ENCODE assay signal across 19 cellular contexts in genomic region chr2:37857485-37858196, GRCh38.
DNase-seq lines count a peak whose midpoint lies in the region; ATAC-seq and TF ChIP-seq lines count a peak whose summit lies in the region.
"Had no signal": no experiment of that assay in that cellular context is flagged by ENCODE, and none has a peak within 500 bp of the region (broad histone marks: within the 10 kb centered on the region; RNA-seq: fewer than 3 reads in every experiment).

No MANE protein-coding gene starts in this region.

- peak; percentile 32 for TF ChIP-seq EP300 in transverse colon (IDR thresholded peaks at IDR 0.05; ENCODE audit: low read depth)

- H3K4me3 ChIP-seq in cardiac muscle cell, result no peak overlapping the region
- H3K4me3 ChIP-seq in adipocyte (ENCODE audit: low read length), result no peak overlapping the region
- no peak overlapping the region for H3K4me3 ChIP-seq in mesendoderm (ENCODE audit: low read length)
- no peak overlapping the region for H3K4me3 ChIP-seq in transverse colon
- H3K4me3 ChIP-seq: adrenal gland, GM12878, K562, upper lobe of right lung had no signal

- H3K4me1 ChIP-seq in cardiac muscle cell (ENCODE audit: low read depth) (peaks cover 16% of the 10 kb centered on the region), adipocyte (ENCODE audit: control insufficient read depth, insufficient read depth, low read length) (peaks cover 24% of the 10 kb centered on the region), mesendoderm (ENCODE audit: control insufficient read depth, low read depth, low read length) (no peaks in the 10 kb centered on the region), transverse colon (peaks cover 3 to 23% (median 13%) of the 10 kb centered on the region in 4 donors)
- H3K4me1 ChIP-seq: parathyroid adenoma had no signal

- peak overlapping the region; percentile 63 for H3K27ac ChIP-seq in cardiac muscle cell
- H3K27ac ChIP-seq in mesendoderm (ENCODE audit: low read depth, low read length), result no peak overlapping the region
- peak overlapping the region; percentile 72 to 80 (median 73) for H3K27ac ChIP-seq in transverse colon
- H3K27ac ChIP-seq: parathyroid adenoma, upper lobe of right lung had no signal

- H3K4me1 Mint-ChIP-seq in activated CD4-positive, alpha-beta T cell treated with anti-CD3 and anti-CD28 coated beads for 36 hours, result no peaks in the 10 kb centered on the region

- H3K4me3 Mint-ChIP-seq in activated CD4-positive, alpha-beta T cell treated with anti-CD3 and anti-CD28 coated beads for 36 hours, result no peak overlapping the region
- H3K4me3 Mint-ChIP-seq: activated CD8-positive, alpha-beta T cell treated with anti-CD3 and anti-CD28 coated beads for 36 hours; activated T-helper 1 cell treated with anti-CD3 and anti-CD28 coated beads, Interleukin-12 subunit alpha, Interleukin-12 subunit beta, Interleukin-2, Interleukin-4 antibody, amounts not matched to agents 30 ng/mL and 10 ng/mL and 1 ng/mL, durations not matched to agents 14 hours and 24 hours and 36 hours; stimulated activated effector memory CD8-positive, alpha-beta T cell treated with anti-CD3 and anti-CD28 coated beads, Interleukin-12 subunit alpha, Interleukin-12 subunit beta, amount 100 ng/mL, for 72 hours had no signal

- peak overlapping the region; percentile 23 for H3K9ac ChIP-seq in adipocyte (ENCODE audit: low read length)
- no peak overlapping the region for H3K9ac ChIP-seq in mesendoderm (ENCODE audit: low read length)
- H3K9ac ChIP-seq: parathyroid adenoma had no signal

- no CpG with 5 or more reads among the region's 10 CpGs for WGBS in mesendoderm (ENCODE audit: extremely low coverage, insufficient coverage, low lambda C conversion rate)
- 67 to 79% methylated on average over 8 to 10 of the region's 10 CpGs for WGBS in transverse colon (ENCODE audit: low coverage in 1 of 2), 2 donors

- POLR2A ChIA-PET in activated CD4-positive, alpha-beta T cell treated with anti-CD3 and anti-CD28 coated beads for 36 hours (lab: Charles Lee), result no interaction called here

- H2BK5ac ChIP-seq in mesendoderm (ENCODE audit: low read length), result no peak overlapping the region

- no peak overlapping the region for H4K5ac ChIP-seq in mesendoderm (ENCODE audit: low read length)

- no peak overlapping the region for H2BK120ac ChIP-seq in mesendoderm (ENCODE audit: low read depth, low read length)

- H3K56ac ChIP-seq in mesendoderm (ENCODE audit: low read length), result no peak overlapping the region

- no peak for ATAC-seq in activated CD4-positive, alpha-beta T cell treated with anti-CD3 and anti-CD28 coated beads for 36 hours
- ATAC-seq: activated CD8-positive, alpha-beta T cell treated with anti-CD3 and anti-CD28 coated beads for 36 hours; GM12878; K562; upper lobe of right lung had no signal

- H3K4ac ChIP-seq in mesendoderm (ENCODE audit: low read depth, low read length), result no peak overlapping the region

- H3K4me2 ChIP-seq in mesendoderm (ENCODE audit: low read length), result no peak overlapping the region

- H3K36me3 Mint-ChIP-seq in activated CD4-positive, alpha-beta T cell treated with anti-CD3 and anti-CD28 coated beads for 36 hours (ENCODE audit: low read depth), result no peaks in the 10 kb centered on the region
- H3K36me3 Mint-ChIP-seq: stimulated activated effector memory CD8-positive, alpha-beta T cell treated with anti-CD3 and anti-CD28 coated beads, Interleukin-12 subunit alpha, Interleukin-12 subunit beta, amount 100 ng/mL, for 72 hours had no signal

- H3K27ac Mint-ChIP-seq in activated CD4-positive, alpha-beta T cell treated with anti-CD3 and anti-CD28 coated beads for 36 hours, result no peak overlapping the region
- H3K27ac Mint-ChIP-seq: activated CD8-positive, alpha-beta T cell treated with anti-CD3 and anti-CD28 coated beads for 36 hours; activated T-helper 1 cell treated with anti-CD3 and anti-CD28 coated beads, Interleukin-12 subunit alpha, Interleukin-12 subunit beta, Interleukin-2, Interleukin-4 antibody, amounts not matched to agents 30 ng/mL and 10 ng/mL and 1 ng/mL, durations not matched to agents 14 hours and 24 hours and 36 hours had no signal

- CTCF ChIA-PET in activated CD4-positive, alpha-beta T cell treated with anti-CD3 and anti-CD28 coated beads for 36 hours (lab: Charles Lee), result no interaction called here

- H3K79me2 ChIP-seq in mesendoderm (ENCODE audit: control insufficient read depth, insufficient read depth, low read length), result no peaks in the 10 kb centered on the region
- H3K79me2 ChIP-seq: parathyroid adenoma had no signal

- intact Hi-C loops in cardiac septum (cut with DNase I), result loop anchor here (2.0 kb wide), 1 partner anchor 15 kb away; no protein-coding TSS in a partner anchor
- intact Hi-C loops in transverse colon (cut with DNase I; ENCODE audit: low total_unique reads), result no loop called here
- intact Hi-C loops in activated CD4-positive, alpha-beta T cell treated with anti-CD3 and anti-CD28 coated beads for 36 hours (cut with DNase I, micrococcal nuclease), result no loop called here

- peaks cover 4% of the 10 kb centered on the region for H3K9me3 Mint-ChIP-seq in activated CD4-positive, alpha-beta T cell treated with anti-CD3 and anti-CD28 coated beads for 36 hours (ENCODE audit: low read depth)
- H3K9me3 Mint-ChIP-seq: activated CD8-positive, alpha-beta T cell treated with anti-CD3 and anti-CD28 coated beads for 36 hours; activated T-helper 1 cell treated with anti-CD3 and anti-CD28 coated beads, Interleukin-12 subunit alpha, Interleukin-12 subunit beta, Interleukin-2, Interleukin-4 antibody, amounts not matched to agents 30 ng/mL and 10 ng/mL and 1 ng/mL, durations not matched to agents 14 hours and 24 hours and 36 hours; stimulated activated effector memory CD8-positive, alpha-beta T cell treated with anti-CD3 and anti-CD28 coated beads, Interleukin-12 subunit alpha, Interleukin-12 subunit beta, amount 100 ng/mL, for 72 hours had no signal

- peaks cover 6% of the 10 kb centered on the region for H3K27me3 Mint-ChIP-seq in activated CD4-positive, alpha-beta T cell treated with anti-CD3 and anti-CD28 coated beads for 36 hours

- H3K9me3 ChIP-seq in cardiac muscle cell (ENCODE audit: low read depth) (no peaks in the 10 kb centered on the region), adipocyte (ENCODE audit: control insufficient read depth, low read length) (no peaks in the 10 kb centered on the region), transverse colon (no peaks in the 10 kb centered on the region)
- H3K9me3 ChIP-seq: adrenal gland, upper lobe of right lung had no signal

- in situ Hi-C loops in transverse colon (cut with MboI; ENCODE audit: low pct_ligation_motif_present in 1 of 4, low pct_unique_long_range_greater_than_20kb in 1 of 4, low sequenced_read_pairs in 3 of 4), result no loop called here

- H3K18ac ChIP-seq in mesendoderm (ENCODE audit: low read length), result no peak overlapping the region

- no peak overlapping the region for H3K23ac ChIP-seq in mesendoderm (ENCODE audit: low read length)

- H2BK15ac ChIP-seq in mesendoderm (replicated peaks; ENCODE audit: low read depth), result no peak overlapping the region

- no peaks in the 10 kb centered on the region for H3K79me1 ChIP-seq in mesendoderm (ENCODE audit: low read length)

- H3K27me3 ChIP-seq in cardiac muscle cell (peaks cover 6% of the 10 kb centered on the region), adipocyte (replicated peaks; ENCODE audit: control insufficient read depth, insufficient read depth, low read length) (no peaks in the 10 kb centered on the region), mesendoderm (ENCODE audit: insufficient read depth, low read length, poor library complexity) (no peaks in the 10 kb centered on the region), transverse colon (no peaks in the 10 kb centered on the region)
- H3K27me3 ChIP-seq: adrenal gland, upper lobe of right lung had no signal

- H4K8ac ChIP-seq in mesendoderm (ENCODE audit: low read depth, low read length), result no peak overlapping the region

- no peak for DNase-seq in cardiac muscle cell (ENCODE audit: low read depth in 1 of 2, low spot score in 1 of 2)
- DNase-seq in cardiac septum (ENCODE audit: low spot score), result no peak
- DNase-seq in adipocyte (ENCODE audit: low read depth), result peak; percentile 38
- peak; percentile 45 for DNase-seq in mesendoderm
- no peak for DNase-seq in transverse colon
- DNase-seq in germinal center (ENCODE audit: low spot score), result no peak
- no peak for DNase-seq in stimulated activated naive CD4-positive, alpha-beta T cell (lab: John Stamatoyannopoulos, UW)
- DNase-seq in activated CD4-positive, alpha-beta T cell treated with anti-CD3 and anti-CD28 coated beads for 36 hours, result no peak
- DNase-seq: activated CD8-positive, alpha-beta T cell treated with anti-CD3 and anti-CD28 coated beads for 36 hours; NCI-H1092; NCI-H774; SW 1271; upper lobe of right lung had no signal

- no peak overlapping the region for H2AK5ac ChIP-seq in mesendoderm (ENCODE audit: low read length)

- H3K36me3 ChIP-seq in cardiac muscle cell, result no peaks in the 10 kb centered on the region
- no peaks in the 10 kb centered on the region for H3K36me3 ChIP-seq in adipocyte (ENCODE audit: control insufficient read depth, insufficient read depth, low read length, severe bottlenecking)
- no peaks in the 10 kb centered on the region for H3K36me3 ChIP-seq in mesendoderm (ENCODE audit: control insufficient read depth, insufficient read depth, low read length)
- H3K36me3 ChIP-seq in transverse colon, result no peaks in the 10 kb centered on the region
- H3K36me3 ChIP-seq: adrenal gland, upper lobe of right lung had no signal

- no peak for TF ChIP-seq POLR2A in transverse colon (IDR thresholded peaks at IDR 0.05)

- TF ChIP-seq CTCF in cardiac muscle cell (IDR thresholded peaks at IDR 0.05; ENCODE audit: low read depth, low read length) (no peak), transverse colon (IDR thresholded peaks at IDR 0.05) (no peak)

Comparison
In these comparisons a context has a peak if more than half of its experiments do, and no peak if none do; other contexts are left out.
1. DNase-seq: peak in adipocyte (single experiment) and mesendoderm (single experiment); none in cardiac muscle cell (0 of 2), cardiac septum (single experiment), transverse colon (single experiment), germinal center (single experiment), stimulated activated naive CD4-positive, alpha-beta T cell (0 of 6) and activated CD4-positive, alpha-beta T cell treated with anti-CD3 and anti-CD28 coated beads for 36 hours (single experiment).